8 cellular contexts compared by ENCODE assay signal in genomic region chr5:144142030-144142825, GRCh38. TPM values are rescaled to one million over a fixed set of nuclear protein-coding genes. Genes with fewer than 3 reads are reported as not detected.
DNase-seq lines count a peak whose midpoint lies in the region; ATAC-seq and TF ChIP-seq lines count a peak whose summit lies in the region.

No MANE protein-coding gene starts in this region.

- TF ChIP-seq CTCF in tibial nerve (IDR thresholded peaks at IDR 0.05): peak; percentile 41 to 68 (median 53)

- no peaks in the 10 kb centered on the region for H3K27me3 ChIP-seq in tibial nerve

- DNase-seq in DMS 273 (lab: John Stamatoyannopoulos, UW; ENCODE audit: unreplicated experiment) (peak; percentile 72), GM19238 (ENCODE audit: insufficient read length, low spot score) (peak; percentile 2), NCI-H446 (lab: John Stamatoyannopoulos, UW) (peak; percentile 15 to 58), astrocyte of the hippocampus (ENCODE audit: low read depth, low spot score) (peak; percentile 60), iris pigment epithelial cell (ENCODE audit: low read depth) (peak; percentile 62), tibial nerve (ENCODE audit: low spot score in 2 of 2) (no peak)
- no peak for DNase-seq in effector CD8-positive, alpha-beta T cell (lab: John Stamatoyannopoulos, UW)

- TF ChIP-seq POLR2A in tibial nerve (IDR thresholded peaks at IDR 0.05): no peak

- peaks cover 0 to 13% (median 3%) of the 10 kb centered on the region in 4 donors for H3K4me1 ChIP-seq in tibial nerve

- peak; percentile 84 for ATAC-seq in HG03097 (IDR thresholded peaks at IDR 0.05; ENCODE audit: low FRiP score, unreplicated experiment)

- no peak for TF ChIP-seq EP300 in tibial nerve (IDR thresholded peaks at IDR 0.05)

- no peak overlapping the region for H3K27ac ChIP-seq in tibial nerve

- no peaks in the 10 kb centered on the region for H3K9me3 ChIP-seq in tibial nerve

- H3K36me3 ChIP-seq in tibial nerve: no peaks in the 10 kb centered on the region

- 29 to 31% methylated on average over 3 of the region's 3 CpGs for WGBS in tibial nerve, 2 donors

- no peak overlapping the region for H3K4me3 ChIP-seq in tibial nerve

RNA-seq across cellular contexts. Expression of gene YIPF5, which starts 28.2 kb away (rescaled TPM):
- 10 to 100 TPM; 19.5 to 35.6 (median 31.6) TPM for total RNA-seq in tibial nerve

RNA-seq across cellular contexts. Expression of gene KCTD16, which starts 28.4 kb away (rescaled TPM):
- under 1 TPM; under 0.01 to 0.44 (median 0.41) TPM for total RNA-seq in tibial nerve

Comparison
In these comparisons a context has a peak if more than half of its experiments do, and no peak if none do; other contexts are left out.
1. DNase-seq: peak in DMS 273 (single experiment), GM19238 (single experiment), NCI-H446 (2 of 2), astrocyte of the hippocampus (single experiment) and iris pigment epithelial cell (single experiment); none in tibial nerve (0 of 2) and effector CD8-positive, alpha-beta T cell (single experiment).